ENCODE assay signal across 10 cellular contexts in the genomic region with DNA sequence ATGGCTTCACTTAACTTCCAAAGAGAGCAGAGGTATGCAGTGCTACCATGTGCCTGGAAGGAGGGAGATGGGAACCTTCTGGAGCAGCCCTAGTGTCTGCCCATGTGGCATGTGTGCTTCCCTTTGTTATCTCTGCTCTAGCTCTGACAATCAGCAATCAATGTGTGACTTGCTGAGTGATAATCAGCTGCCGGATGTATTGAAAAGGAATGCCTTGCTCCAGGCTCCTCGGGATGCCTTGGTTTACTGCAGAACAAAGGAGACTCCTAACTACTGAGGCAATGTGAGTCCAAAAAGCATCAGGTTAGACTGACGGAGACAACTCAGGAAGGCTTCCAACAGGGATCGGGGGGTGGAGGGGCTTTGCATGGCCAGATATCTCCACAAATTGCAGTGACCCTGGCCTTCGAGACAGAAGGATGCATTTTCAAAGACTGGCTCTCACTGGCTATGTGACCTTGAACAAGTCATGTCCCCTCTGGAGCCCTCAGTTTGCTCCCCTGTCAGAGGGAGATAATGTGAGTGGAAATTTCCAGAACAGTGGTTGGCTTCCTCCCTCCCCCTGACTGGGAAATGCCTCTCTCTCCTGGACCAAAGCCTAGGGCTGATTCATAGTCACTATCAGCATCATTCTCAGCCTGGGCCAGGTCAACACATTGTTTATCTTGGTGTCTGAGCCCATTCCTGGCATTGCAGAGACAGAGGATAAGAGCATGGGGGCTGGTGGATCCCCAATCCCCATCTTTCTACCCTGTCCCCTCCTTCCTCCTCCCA. TPM values are rescaled to one million over a fixed set of nuclear protein-coding genes. Genes with fewer than 3 reads are reported as not detected.
DNase-seq lines count a peak whose midpoint lies in the region; TF ChIP-seq lines count a peak whose summit lies in the region.
"Had no signal": no experiment of that assay in that cellular context is flagged by ENCODE, and none has a peak within 500 bp of the region (broad histone marks: within the 10 kb centered on the region; RNA-seq: fewer than 3 reads in every experiment).

No MANE protein-coding gene starts in this region.

- no peak for TF ChIP-seq CTCF in cardiac fibroblast (IDR thresholded peaks at IDR 0.05; ENCODE audit: low read depth, low read length)
- no peak for TF ChIP-seq CTCF in hepatocyte (IDR thresholded peaks at IDR 0.05; ENCODE audit: poor library complexity)

- no peaks in the 10 kb centered on the region for H4K20me1 ChIP-seq in GM23248 (ENCODE audit: insufficient read depth)
- no peaks in the 10 kb centered on the region for H4K20me1 ChIP-seq in hepatocyte (ENCODE audit: insufficient read depth, poor library complexity, severe bottlenecking)

- peaks cover 16% of the 10 kb centered on the region for H3K4me1 ChIP-seq in GM23248 (ENCODE audit: insufficient read depth)
- no peaks in the 10 kb centered on the region for H3K4me1 ChIP-seq in hepatocyte (ENCODE audit: insufficient read depth)
- peaks cover 18% of the 10 kb centered on the region for H3K4me1 ChIP-seq in skeletal muscle satellite cell (ENCODE audit: control insufficient read depth, insufficient read depth, low read length)

- no peaks in the 10 kb centered on the region for H3K9me3 ChIP-seq in GM23248 (ENCODE audit: low read depth)
- no peaks in the 10 kb centered on the region for H3K9me3 ChIP-seq in hepatocyte (ENCODE audit: low read depth)
- H3K9me3 ChIP-seq in skeletal muscle satellite cell (replicated peaks; ENCODE audit: low read length) = no peaks in the 10 kb centered on the region

- H3K9me2 ChIP-seq in GM23248 (ENCODE audit: insufficient read depth) = no peaks in the 10 kb centered on the region
- no peaks in the 10 kb centered on the region for H3K9me2 ChIP-seq in hepatocyte (replicated peaks; ENCODE audit: insufficient read depth)

- peak; percentile 94 for DNase-seq in GM23248
- peak; percentile 91 to 96 for DNase-seq in cardiac fibroblast (ENCODE audit: low read depth in 2 of 2)
- DNase-seq in hepatocyte (ENCODE audit: low spot score) = peak; percentile 62
- no peak for DNase-seq in NCI-H1092 (lab: John Stamatoyannopoulos, UW)
- no peak for DNase-seq in KBM-7
- DNase-seq in activated effector memory CD4-positive, alpha-beta T cell treated with anti-CD3 and anti-CD28 coated beads, Interleukin-2, amount 50 U/mL, for 16 hours = no peak
- no peak for DNase-seq in NCI-H2227 (lab: John Stamatoyannopoulos, UW; ENCODE audit: unreplicated experiment)
- DNase-seq: DMS79 treated with DMSO at 0.1 percent for 48 hours, NCI-H2107 had no signal

- no peak overlapping the region for H3K4me3 ChIP-seq in GM23248
- no peak overlapping the region for H3K4me3 ChIP-seq in cardiac fibroblast (replicated peaks in 1 of 2; ENCODE audit: low read depth in 2 of 2, low read length in 2 of 2)
- H3K4me3 ChIP-seq in hepatocyte = no peak overlapping the region
- H3K4me3 ChIP-seq in skeletal muscle satellite cell (ENCODE audit: low read length) = no peak overlapping the region

- H3K27me3 ChIP-seq in GM23248 (replicated peaks; ENCODE audit: insufficient read depth) = no peaks in the 10 kb centered on the region
- H3K27me3 ChIP-seq in hepatocyte = no peaks in the 10 kb centered on the region
- no peaks in the 10 kb centered on the region for H3K27me3 ChIP-seq in skeletal muscle satellite cell (ENCODE audit: control insufficient read depth, insufficient read depth, low read length)

- H3K36me3 ChIP-seq in GM23248 (ENCODE audit: low read depth) (no peaks in the 10 kb centered on the region), hepatocyte (replicated peaks; ENCODE audit: insufficient read depth, low read depth) (no peaks in the 10 kb centered on the region), skeletal muscle satellite cell (ENCODE audit: insufficient read depth, low read length) (no peaks in the 10 kb centered on the region)

- WGBS in GM23248 (ENCODE audit: low coverage in 1 of 2, low lambda C conversion rate in 2 of 2, missing lambda C conversion rate in 2 of 2), 2 experiments = 65 to 67% methylated on average over 5 of the region's 5 CpGs
- WGBS in hepatocyte (ENCODE audit: low lambda C conversion rate, missing lambda C conversion rate) = 59% methylated on average over 5 of the region's 5 CpGs

- H2AFZ ChIP-seq in GM23248 (peak overlapping the region; percentile 6; the same call in 1 of the 2 replicates), hepatocyte (no peak overlapping the region)

- peaks cover 9% of the 10 kb centered on the region for H3F3A ChIP-seq in GM23248 (ENCODE audit: insufficient read depth)

- H3K9ac ChIP-seq in GM23248 = 0 out of 2 replicates have a peak overlapping the region, but pooled peaks have one; percentile 20
- peak overlapping the region; percentile 13 for H3K9ac ChIP-seq in skeletal muscle satellite cell (ENCODE audit: low read depth, low read length)

- peak overlapping the region; percentile 19 for H3K4me2 ChIP-seq in GM23248 (ENCODE audit: unreplicated experiment)
- no peak overlapping the region for H3K4me2 ChIP-seq in hepatocyte
- H3K4me2 ChIP-seq in skeletal muscle satellite cell (ENCODE audit: low read length) = peak overlapping the region; percentile 36

- H3K27ac ChIP-seq in GM23248 = peak overlapping the region; percentile 69
- H3K27ac ChIP-seq in hepatocyte = peak overlapping the region; percentile 23

- in situ Hi-C loops in GM23248 (cut with MboI) (loop anchor here (10.0 kb wide), 1 partner anchor 238 kb away; no protein-coding TSS in a partner anchor), KBM-7 (cut with MboI; ENCODE audit: low pct_unique_long_range_greater_than_20kb, low sequenced_read_pairs) (no loop called here)

- no peaks in the 10 kb centered on the region for H3K79me2 ChIP-seq in GM23248 (ENCODE audit: insufficient read depth)
- no peaks in the 10 kb centered on the region for H3K79me2 ChIP-seq in hepatocyte

RNA-seq across cellular contexts. Expression of gene CORO2B, which starts 35.8 kb away (rescaled TPM):
- total RNA-seq in GM23248 (2014; rRNA removed; shearing (Covaris generic)) = 7.6 and 7.7 TPM in 2 replicates
- polyA plus RNA-seq in GM23248 (2016; fragmentation: Nextera tagmentation; extraction: Ambion mirVana) (2.7 and 3.7 TPM in 2 replicates), hepatocyte (4.6 and 5.1 TPM in 2 replicates)
- total RNA-seq in hepatocyte = 1.2 and 2.9 TPM in 2 replicates
- total RNA-seq in skeletal muscle satellite cell (2012; rRNA removed) = 21.3 and 21.4 TPM in 2 replicates

Comparison
In these comparisons a context has a peak if more than half of its experiments do, and no peak if none do; other contexts are left out.
1. DNase-seq: peak in GM23248 (single experiment), cardiac fibroblast (2 of 2) and hepatocyte (single experiment); none in NCI-H1092 (single experiment), KBM-7 (single experiment), activated effector memory CD4-positive, alpha-beta T cell treated with anti-CD3 and anti-CD28 coated beads, Interleukin-2, amount 50 U/mL, for 16 hours (single experiment) and NCI-H2227 (single experiment).